ENCODE assay signal across 24 cellular contexts in genomic region chr9:101878734-101879133, GRCh38.
"Had no signal": no experiment of that assay in that cellular context is flagged by ENCODE, and none has a peak within 500 bp of the region (broad histone marks: within the 10 kb centered on the region; RNA-seq: fewer than 3 reads in every experiment).

No MANE protein-coding gene starts in this region.

- H3K4me2 ChIP-seq: hepatocyte had no signal

- H3K27ac ChIP-seq: coronary artery, dorsolateral prefrontal cortex, esophagus muscularis mucosa, foreskin keratinocyte, gastroesophageal sphincter, heart left ventricle, hepatocyte, left lung, lower lobe of right lung had no signal

- H3K36me3 ChIP-seq: esophagus muscularis mucosa, gastroesophageal sphincter, heart left ventricle, left lung, lower lobe of right lung had no signal

- DNase-seq: dermis blood vessel endothelial cell; dorsolateral prefrontal cortex; effector CD4-positive, alpha-beta T cell; effector memory CD4-positive, alpha-beta T cell; foreskin keratinocyte; heart left ventricle; hypothalamus; immature natural killer cell; islet precursor cell; kidney; kidney glomerular epithelial cell; left colon; left lung; left ventricle myocardium superior; lower lobe of right lung; mesenchymal stem cell; mucosa of descending colon had no signal

- ATAC-seq: foreskin keratinocyte, gastroesophageal sphincter, heart left ventricle, left colon, left lung, left ventricle myocardium superior, lower lobe of right lung, mucosa of descending colon had no signal

- FAIRE-seq: colon, endothelial cell of umbilical vein, frontal cortex, kidney had no signal

- H3K9me3 ChIP-seq: esophagus muscularis mucosa, gastroesophageal sphincter, heart left ventricle, left lung, lower lobe of right lung, mucosa of descending colon had no signal

- H2AFZ ChIP-seq: hepatocyte had no signal

- H3K27me3 ChIP-seq: esophagus muscularis mucosa, foreskin keratinocyte, gastroesophageal sphincter, heart left ventricle, hepatocyte, left lung had no signal

- H3K79me2 ChIP-seq: hepatocyte had no signal

- H3K4me3 ChIP-seq: coronary artery, dorsolateral prefrontal cortex, esophagus muscularis mucosa, gastroesophageal sphincter, heart left ventricle, hepatocyte, left lung, lower lobe of right lung, mucosa of descending colon had no signal

- H3K4me1 ChIP-seq: esophagus muscularis mucosa, foreskin keratinocyte, gastroesophageal sphincter, heart left ventricle, left lung, lower lobe of right lung had no signal
